In genomic region chr1:147611021-147611426, GRCh38 we compare ENCODE assay signal across 12 cellular contexts. TPM values are rescaled to one million over a fixed set of nuclear protein-coding genes. Genes with fewer than 3 reads are reported as not detected.
DNase-seq lines count a peak whose midpoint lies in the region; ATAC-seq and TF ChIP-seq lines count a peak whose summit lies in the region.
"Had no signal": no experiment of that assay in that cellular context is flagged by ENCODE, and none has a peak within 500 bp of the region (broad histone marks: within the 10 kb centered on the region; RNA-seq: fewer than 3 reads in every experiment).

No MANE protein-coding gene starts in this region.

- peak; percentile 52 for DNase-seq in GM20000 (ENCODE audit: low spot score)
- peak; percentile 58 for DNase-seq in NCI-H748 (lab: John Stamatoyannopoulos, UW; ENCODE audit: unreplicated experiment)
- DNase-seq in dermis blood vessel endothelial cell = no peak
- DNase-seq in NK-92 (lab: John Stamatoyannopoulos, UW; ENCODE audit: unreplicated experiment) = no peak
- DNase-seq in HUDEP-2 (lab: John Stamatoyannopoulos, UW; ENCODE audit: unreplicated experiment in 76 of 76) = no peak
- no peak for DNase-seq in stimulated activated CD4-positive, alpha-beta T cell treated with anti-CD3 and anti-CD28 coated beads, Interleukin-1b, Interleukin-23, amount 100 ng/mL, for 48 hours
- DNase-seq: anterior cingulate cortex; CD4-positive, alpha-beta T cell; NCI-H446 treated with DMSO at 0.1 percent for 48 hours had no signal

- peak; percentile 62 for ATAC-seq in GM18505 (IDR thresholded peaks at IDR 0.05; ENCODE audit: unreplicated experiment)
- peak; percentile 67 for ATAC-seq in HG02973 (IDR thresholded peaks at IDR 0.05; ENCODE audit: unreplicated experiment)
- ATAC-seq: stimulated activated memory B cell treated with anti-CD40 and anti-IgM and Interleukin-4, amounts not matched to agents 10 μg/mL and 1 μg/mL and 100 μg/mL, for 72 hours had no signal

- TF ChIP-seq CTCF in GM20000 (IDR thresholded peaks at IDR 0.05; ENCODE audit: extremely low read depth, missing control alignments) = no peak

- TF ChIP-seq POLR2A in GM18505 (IDR thresholded peaks at IDR 0.05; ENCODE audit: borderline replicate concordance, extremely low read depth, insufficient read depth, insufficient read length) = no peak

RNA-seq across cellular contexts. Expression of gene ACP6, which starts 59.3 kb away (rescaled TPM):
- 3.4 and 4.1 TPM in 2 replicates for total RNA-seq in dermis blood vessel endothelial cell

Comparison
In these comparisons a context has a peak if more than half of its experiments do, and no peak if none do; other contexts are left out.
1. DNase-seq: peak in GM20000 (single experiment) and NCI-H748 (single experiment); none in dermis blood vessel endothelial cell (single experiment), NK-92 (single experiment), HUDEP-2 (0 of 76) and stimulated activated CD4-positive, alpha-beta T cell treated with anti-CD3 and anti-CD28 coated beads, Interleukin-1b, Interleukin-23, amount 100 ng/mL, for 48 hours (single experiment).